Comparison of ENCODE assay signal across 8 cellular contexts in the genomic region with DNA sequence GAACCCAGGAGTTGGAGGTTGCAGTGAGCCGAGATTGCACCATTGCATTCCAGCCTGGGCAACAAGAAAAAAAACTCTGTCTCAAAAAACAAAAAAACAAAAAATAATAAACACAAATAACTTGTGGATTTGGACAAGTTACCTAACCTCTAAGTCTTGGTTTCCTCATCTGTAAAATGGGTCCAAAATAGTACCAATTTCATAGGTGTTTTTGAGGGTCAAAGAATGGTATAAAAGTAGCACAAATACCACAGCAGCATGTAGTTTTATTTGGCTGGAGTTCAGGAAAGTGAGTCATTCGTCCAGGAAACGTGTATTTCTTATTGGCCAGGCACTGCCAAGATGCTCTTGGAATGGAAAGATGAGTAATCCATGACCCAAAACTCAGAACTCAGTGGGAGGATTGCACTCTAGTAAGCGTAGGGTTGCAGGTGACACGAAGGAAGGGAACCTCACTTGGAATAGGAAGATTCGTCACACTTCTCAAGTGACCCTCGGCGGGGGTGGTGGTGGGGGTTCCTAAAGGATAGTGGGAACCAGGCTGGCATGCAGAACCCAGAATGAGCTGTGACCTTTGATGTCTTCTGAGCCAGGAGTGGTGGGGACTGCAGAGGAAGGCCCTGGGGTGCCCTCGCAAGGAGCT.
A peak's percentile ranks its signal among the peaks of the same experiment; 100 is the strongest.
DNase-seq lines count a peak whose midpoint lies in the region; ATAC-seq, FAIRE-seq and TF ChIP-seq lines count a peak whose summit lies in the region.

No MANE protein-coding gene starts in this region.

- no peak overlapping the region for H3K27ac ChIP-seq in RWPE2 (ENCODE audit: poor library complexity, severe bottlenecking)

- no peaks in the 10 kb centered on the region for H3K36me3 ChIP-seq in RWPE2 (ENCODE audit: low read depth)

- H3K9me3 ChIP-seq in RWPE2 (ENCODE audit: severe bottlenecking): no peaks in the 10 kb centered on the region

- H3K4me3 ChIP-seq in RWPE2 (ENCODE audit: severe bottlenecking): no peak overlapping the region

- no peak for FAIRE-seq in GM19239 (lab: Jason Lieb, UNC)

- no peak for TF ChIP-seq CTCF in RWPE2 (IDR thresholded peaks at IDR 0.05; ENCODE audit: poor library complexity, severe bottlenecking)

- DNase-seq in activated CD4-positive, CD25-positive, alpha-beta regulatory T cell (lab: John Stamatoyannopoulos, UW): no peak
- DNase-seq in RWPE2 (ENCODE audit: low spot score) (no peak), fibroblast of peridontal ligament (ENCODE audit: extremely low read depth) (peak; percentile 95), GM19239 (ENCODE audit: insufficient read length, low spot score) (no peak)
- peak; percentile 45 to 46 for DNase-seq in stimulated activated CD4-positive, alpha-beta T cell treated with anti-CD3 and anti-CD28 coated beads, Interleukin-2, amount 100 ng/mL, for 24 hours

- H3K4me1 ChIP-seq in RWPE2 (ENCODE audit: insufficient read depth, poor library complexity, severe bottlenecking): peaks cover 14% of the 10 kb centered on the region

- H3K27me3 ChIP-seq in RWPE2 (ENCODE audit: insufficient read depth, poor library complexity, severe bottlenecking): no peaks in the 10 kb centered on the region

- peak; percentile 56 to 70 for ATAC-seq in activated CD4-positive, CD25-positive, alpha-beta regulatory T cell treated with anti-CD3 and anti-CD28 coated beads, Interleukin-2, amount 50 U/mL, for 24 hours
- ATAC-seq in RWPE2 (ENCODE audit: low read depth) (peak; percentile 95), GM19455 (IDR thresholded peaks at IDR 0.05; ENCODE audit: unreplicated experiment) (no peak), HG03432 (IDR thresholded peaks at IDR 0.05; ENCODE audit: unreplicated experiment) (no peak)

Comparison
In these comparisons a context has a peak if more than half of its experiments do, and no peak if none do; other contexts are left out.
1. ATAC-seq: peak in activated CD4-positive, CD25-positive, alpha-beta regulatory T cell treated with anti-CD3 and anti-CD28 coated beads, Interleukin-2, amount 50 U/mL, for 24 hours (2 of 2) and RWPE2 (single experiment); none in GM19455 (single experiment) and HG03432 (single experiment).
2. DNase-seq: peak in fibroblast of peridontal ligament (single experiment) and stimulated activated CD4-positive, alpha-beta T cell treated with anti-CD3 and anti-CD28 coated beads, Interleukin-2, amount 100 ng/mL, for 24 hours (2 of 2); none in activated CD4-positive, CD25-positive, alpha-beta regulatory T cell (0 of 4), RWPE2 (single experiment) and GM19239 (single experiment).